In the genomic region with DNA sequence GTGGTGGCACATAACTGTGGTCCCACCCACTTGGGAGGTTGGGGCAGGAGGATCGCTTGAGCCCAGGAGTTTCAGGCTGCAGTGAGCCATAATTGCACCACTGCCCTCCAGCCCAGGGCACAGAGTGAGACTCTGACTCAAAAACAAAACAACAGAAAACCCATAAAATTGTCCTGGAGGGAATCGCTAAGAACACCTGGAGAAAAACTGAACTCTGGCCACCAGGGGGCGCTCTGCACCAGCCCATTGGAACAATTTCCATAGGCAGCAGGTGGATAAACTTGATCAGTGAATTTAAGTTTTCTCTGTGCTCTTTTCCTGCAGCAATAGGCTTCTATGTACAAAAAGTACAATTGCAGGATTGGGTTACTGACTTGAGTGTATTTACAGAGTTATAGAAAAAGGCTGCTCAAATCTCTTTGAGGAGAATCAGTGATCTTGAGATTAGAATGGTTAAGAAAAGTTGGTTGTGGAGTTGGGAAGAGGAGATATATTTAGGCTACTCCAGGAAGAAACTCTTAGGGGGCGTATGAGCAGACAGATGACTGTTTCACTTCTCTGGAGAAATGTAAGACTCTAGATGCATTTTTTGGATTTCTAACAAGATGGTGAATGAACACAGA, we compare ENCODE assay signal across 8 cellular contexts.
DNase-seq lines count a peak whose midpoint lies in the region; ATAC-seq and TF ChIP-seq lines count a peak whose summit lies in the region.

No MANE protein-coding gene starts in this region.

- no peaks in the 10 kb centered on the region for H3K27me3 Mint-ChIP-seq in glutamatergic neuron (ENCODE audit: unreplicated experiment)

- intact Hi-C loops in posterior cingulate gyrus (cut with DNase I) (loop anchor here (1.0 kb wide), 1 partner anchor 876 kb away; no protein-coding TSS in a partner anchor), vagina (cut with DNase I) (loop anchor here (10.0 kb wide), 1 partner anchor 878 kb away; no protein-coding TSS in a partner anchor)

- H3K27me3 ChIP-seq in vagina: no peaks in the 10 kb centered on the region

- H3K9me3 ChIP-seq in vagina: no peaks in the 10 kb centered on the region

- no peaks in the 10 kb centered on the region for H3K36me3 Mint-ChIP-seq in glutamatergic neuron (ENCODE audit: unreplicated experiment)

- no peaks in the 10 kb centered on the region for H3K4me1 ChIP-seq in vagina

- TF ChIP-seq CTCF in glutamatergic neuron (IDR thresholded peaks at IDR 0.05; ENCODE audit: partially characterized antibody, unreplicated experiment) (peak; percentile 99), vagina (IDR thresholded peaks at IDR 0.05) (peak; percentile 73 to 94 (median 79))

- no peaks in the 10 kb centered on the region for H3K4me1 Mint-ChIP-seq in glutamatergic neuron (ENCODE audit: low read depth, unreplicated experiment)

- DNase-seq in DMS153 (lab: John Stamatoyannopoulos, UW) (peak; percentile 6), RPMI7951 (ENCODE audit: low read depth) (peak; percentile 37), glutamatergic neuron (peak; percentile 88), posterior cingulate gyrus (peak; percentile 65 to 97 (median 86)), vagina (ENCODE audit: extremely low spot score in 2 of 2) (no peak)
- DNase-seq in Jurkat, Clone E6-1 (ENCODE audit: low read depth, low spot score): peak; percentile 57
- DNase-seq in activated gamma-delta T cell treated with anti-CD3 and anti-CD28 coated beads, Interleukin-2, amount 50 U/mL, for 16 hours (ENCODE audit: low read depth): peak; percentile 27

- H3K9me3 Mint-ChIP-seq in glutamatergic neuron (ENCODE audit: unreplicated experiment): no peaks in the 10 kb centered on the region

- H3K27ac ChIP-seq in vagina: no peak overlapping the region

- no peak overlapping the region for H3K4me3 ChIP-seq in Jurkat, Clone E6-1 (ENCODE audit: low read length)
- no peak overlapping the region for H3K4me3 ChIP-seq in vagina

- no peaks in the 10 kb centered on the region for H3K36me3 ChIP-seq in vagina

- no peak overlapping the region for H3K4me3 Mint-ChIP-seq in glutamatergic neuron (ENCODE audit: unreplicated experiment)

- ATAC-seq in HG02884 (IDR thresholded peaks at IDR 0.05; ENCODE audit: unreplicated experiment): no peak

- no peak overlapping the region for H3K27ac Mint-ChIP-seq in glutamatergic neuron (ENCODE audit: unreplicated experiment)

- no peak for TF ChIP-seq POLR2A in vagina (IDR thresholded peaks at IDR 0.05)

Comparison
In these comparisons a context has a peak if more than half of its experiments do, and no peak if none do; other contexts are left out.
1. DNase-seq: peak in DMS153 (single experiment), Jurkat, Clone E6-1 (single experiment), RPMI7951 (single experiment), activated gamma-delta T cell treated with anti-CD3 and anti-CD28 coated beads, Interleukin-2, amount 50 U/mL, for 16 hours (single experiment), glutamatergic neuron (single experiment) and posterior cingulate gyrus (10 of 10); none in vagina (0 of 2).